13 cellular contexts compared by ENCODE assay signal in the genomic region with DNA sequence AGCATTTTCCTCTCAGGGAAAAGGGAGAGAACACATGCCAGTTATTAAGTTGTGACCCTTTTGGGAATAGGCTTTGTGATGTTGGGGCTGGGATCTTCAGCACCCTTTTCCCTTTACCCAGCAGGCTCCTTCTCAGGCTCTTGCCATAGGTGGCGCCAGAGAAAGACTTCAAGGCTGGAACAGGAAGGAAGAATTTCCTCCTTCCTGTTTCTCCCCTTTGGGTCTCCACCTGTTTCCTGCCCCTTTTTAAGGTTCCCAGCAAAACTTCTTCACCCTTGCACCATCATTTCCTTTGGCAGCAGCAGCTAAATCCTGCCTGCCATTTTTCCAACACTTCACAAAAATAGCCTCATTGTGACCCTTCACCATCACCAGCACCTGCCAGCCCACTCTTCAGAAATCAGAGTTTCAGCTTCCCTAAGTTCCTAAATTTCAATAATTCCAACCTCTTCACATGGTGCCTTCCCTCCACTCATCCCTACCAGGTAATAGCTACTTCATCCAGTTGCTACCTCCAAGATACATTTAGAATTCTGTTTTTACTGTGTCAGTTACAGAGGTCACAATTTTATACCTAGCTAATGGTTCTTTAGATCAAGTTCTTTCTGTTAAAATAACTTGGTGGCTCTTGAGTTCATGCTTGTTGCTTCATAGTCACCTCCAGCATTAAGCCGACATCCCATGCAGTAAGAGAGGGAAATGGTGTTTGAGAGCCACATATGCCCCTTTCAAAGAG. TPM values are rescaled to one million over a fixed set of nuclear protein-coding genes. Genes with fewer than 3 reads are reported as not detected.
A peak's percentile ranks its signal among the peaks of the same experiment; 100 is the strongest.
DNase-seq lines count a peak whose midpoint lies in the region; ATAC-seq, FAIRE-seq and TF ChIP-seq lines count a peak whose summit lies in the region.
"Had no signal": no experiment of that assay in that cellular context is flagged by ENCODE, and none has a peak within 500 bp of the region (broad histone marks: within the 10 kb centered on the region; RNA-seq: fewer than 3 reads in every experiment).

No MANE protein-coding gene starts in this region.

- intact Hi-C loops in K562 (cut with micrococcal nuclease) = no loop called here
- intact Hi-C loops in upper lobe of right lung (cut with DNase I) = no loop called here
- intact Hi-C loops in dorsolateral prefrontal cortex (cut with DNase I) = no loop called here

- H4K20me1 ChIP-seq in K562 (replicated peaks; ENCODE audit: control insufficient read depth, insufficient read depth, low read length) = no peaks in the 10 kb centered on the region

- CTCF ChIA-PET in K562 (lab: Yijun Ruan, JAX; ENCODE audit: low intra/inter-chr PET ratio) = no interaction called here

- no peaks in the 10 kb centered on the region for H3K9me1 ChIP-seq in K562 (ENCODE audit: control insufficient read depth, insufficient read depth, low read length)

- no peak overlapping the region for H2AFZ ChIP-seq in K562 (ENCODE audit: low read depth, low read length)

- H3K79me2 ChIP-seq in K562 (ENCODE audit: control insufficient read depth, insufficient read depth, low read length) = no peaks in the 10 kb centered on the region

- H3K9me3 ChIP-seq in K562 (replicated peaks; ENCODE audit: control insufficient read depth, insufficient read depth, low read depth, low read length) (peaks cover 6% of the 10 kb centered on the region; the same call in 1 of the 2 replicates), upper lobe of right lung (no peaks in the 10 kb centered on the region)

- no peak for FAIRE-seq in K562 (lab: Jason Lieb, UNC)
- FAIRE-seq in GM19239 (lab: Jason Lieb, UNC) = no peak

- 0 out of 4 replicates have a peak, but pooled peaks of 1 of the 2 experiments have one; percentile 7 for TF ChIP-seq RAD21 in K562 (CRISPR knock-in tag; conservative IDR thresholded peaks at IDR 0.05 in 1 of 2, IDR thresholded peaks at IDR 0.05 in 1 of 2)

- no peak overlapping the region for H3K4me2 ChIP-seq in K562 (ENCODE audit: insufficient read depth, low read length)

- ATAC-seq in K562 (peak; percentile 61; the same call in 2 of the 3 replicates), upper lobe of right lung (peak; percentile 51)

- TF ChIP-seq CTCF in K562 (IDR thresholded peaks at IDR 0.05 in 2 of 3, conservative IDR thresholded peaks at IDR 0.05 in 1 of 3; ENCODE audit: insufficient read depth in 2 of 3, low read depth in 1 of 3, low read length in 3 of 3) (peak; percentile 25 to 38 (median 32); a peak in 4 of 6 replicates), upper lobe of right lung (IDR thresholded peaks at IDR 0.05) (peak; percentile 22), dorsolateral prefrontal cortex (IDR thresholded peaks at IDR 0.05 in 54 of 56, conservative IDR thresholded peaks at IDR 0.05 in 2 of 56; ENCODE audit: low read depth in 1 of 56, partially characterized antibody in 56 of 56) (no peak)

- H3K27me3 ChIP-seq in K562 (ENCODE audit: control insufficient read depth in 2 of 2, insufficient read depth in 2 of 2, low read length in 2 of 2) (no peaks in the 10 kb centered on the region), upper lobe of right lung (no peaks in the 10 kb centered on the region), dorsolateral prefrontal cortex (no peaks in the 10 kb centered on the region)

- no peaks in the 10 kb centered on the region for H3K36me3 ChIP-seq in K562 (ENCODE audit: control insufficient read depth, insufficient read depth, low read length)
- no peaks in the 10 kb centered on the region for H3K36me3 ChIP-seq in upper lobe of right lung

- TF ChIP-seq POLR2A in K562 (conservative IDR thresholded peaks at IDR 0.05) = no peak

- H3K4me3 ChIP-seq in K562 (no peak overlapping the region), upper lobe of right lung (no peak overlapping the region), dorsolateral prefrontal cortex (no peak overlapping the region)
- H3K4me3 ChIP-seq: lung, SK-N-MC had no signal

- no peak overlapping the region for H3K27ac ChIP-seq in K562 (ENCODE audit: extremely low read depth, low read depth, low read length)
- no peak overlapping the region for H3K27ac ChIP-seq in upper lobe of right lung
- no peak overlapping the region for H3K27ac ChIP-seq in dorsolateral prefrontal cortex
- H3K27ac ChIP-seq: SK-N-MC had no signal

- TF ChIP-seq EP300 in K562 (IDR thresholded peaks at IDR 0.05; ENCODE audit: low read length) = no peak

- DNase-seq in stimulated activated CD4-positive, alpha-beta T cell treated with anti-CD3 and anti-CD28 coated beads, Interleukin-1b, Interleukin-23, amount 100 ng/mL, for 48 hours = peak; percentile 8
- DNase-seq in stimulated activated CD4-positive, alpha-beta T cell treated with anti-CD3 and anti-CD28 coated beads, Interleukin-4, amount 100 ng/mL, for 1 hour = no peak
- DNase-seq in KBM-7 (peak; percentile 41), K562 (ENCODE audit: extremely low read depth in 1 of 4, low spot score in 3 of 4) (peak in 2 of 4 experiments; percentile 22 to 42), upper lobe of right lung (no peak), GM19239 (ENCODE audit: insufficient read length, low spot score) (no peak), hepatic stellate cell (ENCODE audit: low spot score) (no peak), dorsolateral prefrontal cortex (no peak)
- DNase-seq: amniotic stem cell; effector CD8-positive, alpha-beta T cell; head of caudate nucleus had no signal

- in situ Hi-C loops in KBM-7 (cut with MboI; ENCODE audit: low pct_unique_long_range_greater_than_20kb, low sequenced_read_pairs) (no loop called here), K562 (cut with MboI) (no loop called here)

- no peak overlapping the region for H3K9ac ChIP-seq in K562 (ENCODE audit: insufficient read depth in 1 of 2, low read depth in 2 of 2, low read length in 2 of 2)

- 8% methylated on average over 2 of the region's 2 CpGs for WGBS in K562 (ENCODE audit: insufficient coverage, low coverage, missing lambda C conversion rate)

- no peaks in the 10 kb centered on the region for H3K4me1 ChIP-seq in K562 (replicated peaks in 1 of 2; ENCODE audit: control insufficient read depth in 2 of 2, insufficient read depth in 2 of 2, low read length in 2 of 2)
- peaks cover 7% of the 10 kb centered on the region for H3K4me1 ChIP-seq in upper lobe of right lung

- POLR2A ChIA-PET in K562 (lab: Yijun Ruan, JAX) = interaction anchor here (0.7 to 1.4 kb wide), 4 partner anchors 9 to 20 kb away, joined by 3 to 4 read pairs (median 4); no protein-coding TSS in a partner anchor

- no TSS peak for BruUV-seq in K562 (replicated peaks; lab: Mats Ljungman, UMichigan)

TF ChIP-seq in K562, 482 proteins besides CTCF, POLR2A, EP300 and RAD21 (continues in another document):
- TF ChIP-seq TCF7L2 (IDR thresholded peaks at IDR 0.05; ENCODE audit: low read depth, low read length) = no peak
- no peak for TF ChIP-seq ZNF511 (CRISPR knock-in tag; IDR thresholded peaks at IDR 0.05)
- peak; percentile 16 for TF ChIP-seq ZNF280A (IDR thresholded peaks at IDR 0.05; ENCODE audit: low read depth, partially characterized antibody)
- TF ChIP-seq GABPA (tag; conservative IDR thresholded peaks at IDR 0.05; ENCODE audit: low read depth) = peak; percentile 74
- TF ChIP-seq DIDO1 (tag; IDR thresholded peaks at IDR 0.05; ENCODE audit: low read depth) = peak; percentile 36; the same call in 1 of the 2 replicates

RNA-seq across cellular contexts. Expression of gene FOXK1, which starts 22.4 kb away (rescaled TPM):
- total RNA-seq in K562 (2011; cell fraction: chromatin; rRNA removed; ENCODE audit: low replicate concordance) = 35.6 and 74.5 TPM in 2 replicates
- total RNA-seq in K562 (2011; cell fraction: nucleolus; rRNA removed) = 43.2 and 43.6 TPM in 2 replicates
- total RNA-seq in K562 (2011; cell fraction: nucleoplasm; rRNA removed) = 40.0 and 43.0 TPM in 2 replicates
- total RNA-seq in K562 (2014; rRNA removed) (17.0 and 19.5 TPM in 2 replicates), K562 (2014; rRNA removed; fragmentation: Illumina TruSeq; extraction: Trizol) (8.1 and 9.1 TPM in 2 replicates), K562 (2015; rRNA removed; fragmentation: Illumina TruSeq; extraction: Trizol) (8.5 and 9.1 TPM in 2 replicates), K562 (2021) (42.2 and 45.5 TPM in 2 replicates), upper lobe of right lung (33.3 TPM), dorsolateral prefrontal cortex (10 to 100 TPM; 45.2 to 88.6 (median 58.7) TPM)
- polyA plus RNA-seq in K562 (2011; rRNA removed) (2.9 and 4.2 TPM in 2 replicates), K562 (2014; fragmentation: Illumina TruSeq; extraction: Trizol) (5.0 and 6.8 TPM in 2 replicates), K562 (2014; fragmentation: Nextera tagmentation; extraction: Ambion mirVana) (under 1 TPM; 0.32 to 0.34 TPM), K562 (2014; rRNA removed) (11.8 TPM in 2 replicates)
- polyA plus RNA-seq in K562 (2011; cell fraction: cytosol; rRNA removed) = 3.6 and 6.2 TPM in 2 replicates
- 7.9 and 12.0 TPM in 2 replicates for polyA plus RNA-seq in K562 (2011; cell fraction: nucleus; rRNA removed)
- polyA plus RNA-seq in K562 (2012) = 6.4 and 7.3 TPM in 2 replicates
- polyA minus RNA-seq in K562 (2011; rRNA and poly(A)+ RNA removed) = 6.7 and 8.7 TPM in 2 replicates
- 21.3 and 27.0 TPM in 2 replicates for polyA minus RNA-seq in K562 (2011; cell fraction: cytosol; rRNA and poly(A)+ RNA removed)
- polyA minus RNA-seq in K562 (2011; cell fraction: nucleus; rRNA and poly(A)+ RNA removed) = 9.7 and 11.6 TPM in 2 replicates

Comparison
In these comparisons a context has a peak if more than half of its experiments do, and no peak if none do; other contexts are left out.
1. DNase-seq: peak in stimulated activated CD4-positive, alpha-beta T cell treated with anti-CD3 and anti-CD28 coated beads, Interleukin-1b, Interleukin-23, amount 100 ng/mL, for 48 hours (single experiment) and KBM-7 (single experiment); none in stimulated activated CD4-positive, alpha-beta T cell treated with anti-CD3 and anti-CD28 coated beads, Interleukin-4, amount 100 ng/mL, for 1 hour (single experiment), upper lobe of right lung (single experiment), GM19239 (single experiment), hepatic stellate cell (single experiment) and dorsolateral prefrontal cortex (0 of 10).
2. CTCF ChIP-seq: peak in K562 (3 of 3) and upper lobe of right lung (single experiment); none in dorsolateral prefrontal cortex (0 of 56).